In the genomic region with DNA sequence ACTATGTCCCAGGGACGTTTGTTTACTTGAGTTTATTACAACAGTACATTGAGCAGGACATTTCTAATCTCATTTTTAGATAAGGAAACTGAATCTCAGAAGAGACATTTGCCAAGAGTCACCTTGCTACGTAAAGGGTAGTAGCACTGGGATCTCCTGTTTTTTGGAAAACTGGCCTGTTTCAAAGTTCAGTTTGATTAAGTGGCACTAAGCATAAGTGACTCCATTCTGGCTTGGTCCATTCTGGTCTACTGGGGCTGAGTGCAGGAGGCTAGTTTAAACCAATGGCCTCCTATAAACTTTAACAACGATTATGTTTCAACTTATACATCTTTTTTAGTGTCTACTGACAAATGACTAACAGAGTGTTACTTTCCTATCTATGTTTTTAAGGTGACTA, we compare ENCODE assay signal across 30 cellular contexts.
"Had no signal": no experiment of that assay in that cellular context is flagged by ENCODE, and none has a peak within 500 bp of the region (broad histone marks: within the 10 kb centered on the region; RNA-seq: fewer than 3 reads in every experiment).

No MANE protein-coding gene starts in this region.

- H3K36me3 ChIP-seq: neutrophil, pancreas, spleen, thoracic aorta, thyroid gland, tibial nerve, upper lobe of left lung, vagina had no signal

- DNase-seq: naive thymus-derived CD8-positive, alpha-beta T cell; nephron progenitor cell; nucleus accumbens; pancreas; posterior cingulate gyrus; psoas muscle; right cardiac atrium; spleen; stimulated activated CD4-positive, alpha-beta T cell treated with anti-CD3 and anti-CD28 coated beads, Interleukin-12 subunit alpha, Interleukin-12 subunit beta, amount 100 ng/mL, for 4 hours; stimulated activated CD4-positive, alpha-beta T cell treated with anti-CD3 and anti-CD28 coated beads, Interleukin-1b, Interleukin-23, amount 100 ng/mL, for 48 hours; stimulated activated CD4-positive, alpha-beta T cell treated with anti-CD3 and anti-CD28 coated beads, Interleukin-4, amount 100 ng/mL, for 1 hour; stimulated activated CD4-positive, alpha-beta T cell treated with anti-CD3 and anti-CD28 coated beads, Interleukin-4, amount 100 ng/mL, for 4 hours; stimulated activated CD8-positive, alpha-beta memory T cell treated with anti-CD3 and anti-CD28 coated beads, Interleukin-4, amount 100 ng/mL, for 48 hours; stimulated activated naive CD4-positive, alpha-beta T cell; stimulated activated naive CD8-positive, alpha-beta T cell treated with anti-CD3 and anti-CD28 coated beads, Interleukin-15, amount 100 ng/mL, for 72 hours; stimulated activated naive CD8-positive, alpha-beta T cell treated with anti-CD3 and anti-CD28 coated beads, Interleukin-15, Interleukin-2, amounts not matched to agents 100 U/mL and 50 U/mL, for 24 hours; substantia nigra; thyroid gland; trophoblast cell; upper lobe of left lung had no signal

- ATAC-seq: naive thymus-derived CD8-positive, alpha-beta T cell; natural killer cell treated with Interleukin-12 subunit alpha and Interleukin-12 subunit beta and Interleukin-15 and Interleukin-18, amount 100 ng/mL, for 72 hours; pancreas; psoas muscle; right cardiac atrium; sciatic nerve; stimulated activated memory B cell treated with anti-CD40 and anti-IgM and Interleukin-4, amounts not matched to agents 10 μg/mL and 1 μg/mL and 100 μg/mL, for 72 hours; stimulated activated naive CD8-positive, alpha-beta T cell treated with anti-CD3 and anti-CD28 coated beads, Interleukin-15, amount 100 ng/mL, for 72 hours; stimulated activated naive CD8-positive, alpha-beta T cell treated with anti-CD3 and anti-CD28 coated beads, Interleukin-15, Interleukin-2, amounts not matched to agents 100 U/mL and 50 U/mL, for 24 hours had no signal

- H3K27ac ChIP-seq: neutrophil, pancreas, psoas muscle, skin epidermis, spleen, thoracic aorta, thyroid gland, tibial nerve, upper lobe of left lung, vagina had no signal

- H3K27me3 ChIP-seq: neutrophil, pancreas, spleen, thyroid gland, tibial nerve, upper lobe of left lung, vagina had no signal

- H3K4me1 ChIP-seq: pancreas, psoas muscle, spleen, thyroid gland, vagina had no signal

- H3K4me3 ChIP-seq: pancreas, psoas muscle, skin epidermis, smooth muscle cell, spleen, thoracic aorta, thyroid gland, tibial nerve, upper lobe of left lung, vagina had no signal

- H3K9me3 ChIP-seq: neutrophil, pancreas, psoas muscle, spleen, thoracic aorta, thyroid gland, tibial nerve, upper lobe of left lung, vagina had no signal

- H3K4me2 ChIP-seq: smooth muscle cell had no signal

- FAIRE-seq: pancreas, urothelium cell line had no signal
